In the genomic region with DNA sequence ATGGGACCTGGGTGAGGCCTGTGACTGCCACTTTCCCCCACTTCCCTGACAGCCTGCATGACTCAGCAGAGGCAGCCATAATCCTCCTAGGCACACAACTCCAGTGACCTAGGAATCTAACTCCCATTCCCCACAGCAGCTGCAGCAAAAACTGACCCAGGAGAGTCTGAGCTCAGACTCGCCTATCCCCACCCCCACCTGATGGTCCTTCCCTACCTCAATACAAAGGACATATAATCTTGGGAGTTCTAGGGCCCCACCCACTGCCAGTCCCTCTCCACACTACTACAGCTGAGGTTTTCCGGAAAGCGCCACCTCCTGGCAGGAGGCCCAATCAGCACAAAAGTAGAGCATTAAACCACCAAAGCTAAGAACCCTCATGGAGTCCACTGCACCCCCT, we compare ENCODE assay signal across 8 cellular contexts. TPM values are rescaled to one million over a fixed set of nuclear protein-coding genes. Genes with fewer than 3 reads are reported as not detected.
A peak's percentile ranks its signal among the peaks of the same experiment; 100 is the strongest.
DNase-seq lines count a peak whose midpoint lies in the region; ATAC-seq, FAIRE-seq and TF ChIP-seq lines count a peak whose summit lies in the region.
"Not testable (repeated sequence)": the region's sequence is repeated elsewhere in the genome, so short reads cannot be mapped to it uniquely, and the experiment has no call there.

No MANE protein-coding gene starts in this region.

- CTCF ChIA-PET in activated CD8-positive, alpha-beta memory T cell treated with anti-CD3 and anti-CD28 coated beads, Interleukin-2, amount 10 ng/mL, durations not matched to agents 7 days and 5 days (lab: Charles Lee) = interaction anchor here (0.8 to 1.2 kb wide), 3 partner anchors 13 to 104 kb away, joined by 3 read pairs; no protein-coding TSS in a partner anchor

- DNase-seq in Caki2 (ENCODE audit: low read depth) = peak; percentile 23
- DNase-seq in H54 (ENCODE audit: insufficient read length, low spot score); activated CD8-positive, alpha-beta memory T cell treated with anti-CD3 and anti-CD28 coated beads, Interleukin-2, amount 10 ng/mL, durations not matched to agents 7 days and 5 days: not testable (repeated sequence)
- peak; percentile 9 for DNase-seq in MG63
- DNase-seq in SHP77 (lab: John Stamatoyannopoulos, UW) = peak; percentile 10 to 21
- DNase-seq in dermis blood vessel endothelial cell = peak; percentile 54
- DNase-seq in iPS-NIHi11 (ENCODE audit: low spot score) = peak; percentile 34
- peak; percentile 10 to 18 (median 14) for DNase-seq in stimulated activated CD4-positive, alpha-beta T cell treated with anti-CD3 and anti-CD28 coated beads, Interleukin-12 subunit alpha, Interleukin-12 subunit beta, amount 100 ng/mL, for 48 hours (ENCODE audit: low read depth in 2 of 3, low spot score in 1 of 3)

- not testable (repeated sequence) for H3K9me3 ChIP-seq in MG63

- H3K27me3 Mint-ChIP-seq in activated CD8-positive, alpha-beta memory T cell treated with anti-CD3 and anti-CD28 coated beads, Interleukin-2, amount 10 ng/mL, durations not matched to agents 7 days and 5 days = not testable (repeated sequence)

- not testable (repeated sequence) for H3K4me3 Mint-ChIP-seq in activated CD8-positive, alpha-beta memory T cell treated with anti-CD3 and anti-CD28 coated beads, Interleukin-2, amount 10 ng/mL, durations not matched to agents 7 days and 5 days

- ATAC-seq in activated CD8-positive, alpha-beta memory T cell treated with anti-CD3 and anti-CD28 coated beads, Interleukin-2, amount 10 ng/mL, durations not matched to agents 7 days and 5 days = not testable (repeated sequence)

- H3K4me3 ChIP-seq in MG63 = not testable (repeated sequence)

- peaks cover 66% of the 10 kb centered on the region for H3K36me3 Mint-ChIP-seq in activated CD8-positive, alpha-beta memory T cell treated with anti-CD3 and anti-CD28 coated beads, Interleukin-2, amount 10 ng/mL, durations not matched to agents 7 days and 5 days

- H3K9me3 Mint-ChIP-seq in activated CD8-positive, alpha-beta memory T cell treated with anti-CD3 and anti-CD28 coated beads, Interleukin-2, amount 10 ng/mL, durations not matched to agents 7 days and 5 days (ENCODE audit: low read depth) = not testable (repeated sequence)

- peaks cover 99% of the 10 kb centered on the region for H3K36me3 ChIP-seq in MG63

- peaks cover 20% of the 10 kb centered on the region for H3K4me1 Mint-ChIP-seq in activated CD8-positive, alpha-beta memory T cell treated with anti-CD3 and anti-CD28 coated beads, Interleukin-2, amount 10 ng/mL, durations not matched to agents 7 days and 5 days

- peak overlapping the region; percentile 5 for H3K27ac Mint-ChIP-seq in activated CD8-positive, alpha-beta memory T cell treated with anti-CD3 and anti-CD28 coated beads, Interleukin-2, amount 10 ng/mL, durations not matched to agents 7 days and 5 days

- peak; percentile 15 for FAIRE-seq in H54 (lab: Jason Lieb, UNC)

- in situ Hi-C loops in Caki2 (cut with HindIII; ENCODE audit: low pct_unique_long_range_greater_than_20kb, low sequenced_read_pairs) = not testable (repeated sequence)

- TF ChIP-seq POLR2A in H54 (IDR thresholded peaks at IDR 0.05; ENCODE audit: low read depth, low read length) = not testable (repeated sequence)

- not testable (repeated sequence) for H3K27me3 ChIP-seq in MG63

RNA-seq across cellular contexts. Expression of a gene that starts 26.6 kb away (rescaled TPM):
- total RNA-seq in Caki2 (2014; rRNA removed; shearing (Covaris generic); ENCODE audit: low replicate concordance) = 43.0 and 53.3 TPM in 2 replicates
- 79.8 and 83.6 TPM in 2 replicates for total RNA-seq in MG63 (2014; rRNA removed; shearing (Covaris generic); ENCODE audit: low replicate concordance)
- total RNA-seq in activated CD8-positive, alpha-beta memory T cell treated with anti-CD3 and anti-CD28 coated beads, Interleukin-2, amount 10 ng/mL, durations not matched to agents 7 days and 5 days = 10 to 100 TPM; 26.1 to 35.5 TPM
- 15.0 and 36.8 TPM in 2 replicates for total RNA-seq in dermis blood vessel endothelial cell
